1 cellular context compared by ENCODE assay signal in the genomic region with DNA sequence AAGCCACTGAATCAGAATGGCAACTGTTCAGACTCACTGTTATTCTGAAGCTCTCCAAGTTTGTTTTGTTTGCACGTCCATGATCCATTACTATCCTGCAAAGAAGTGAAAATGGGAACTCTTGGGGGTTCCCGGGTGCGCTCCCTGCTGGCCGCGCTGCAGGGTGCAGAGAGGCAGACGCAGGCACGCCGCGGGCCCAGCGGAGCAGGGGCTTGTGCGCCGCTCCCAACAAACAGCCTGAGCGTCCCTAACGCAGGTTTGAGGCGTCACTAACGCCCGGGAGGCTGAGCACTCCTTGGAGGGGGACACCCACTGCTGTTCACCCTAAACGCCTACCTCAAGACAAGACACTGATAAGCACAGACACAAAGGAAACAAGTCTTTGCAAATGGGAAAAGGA.
TF ChIP-seq lines count a peak whose summit lies in the region.

No MANE protein-coding gene starts in this region.

TF ChIP-seq in GM12878, 131 proteins besides CTCF, POLR2A, EP300 and RAD21:
- peak; percentile 17; the same call in 1 of the 2 replicates for TF ChIP-seq SPI1 (IDR thresholded peaks at IDR 0.05; ENCODE audit: borderline replicate concordance, insufficient read depth, low read depth, low read length)
- no peak for TF ChIP-seq HDAC6 (IDR thresholded peaks at IDR 0.05; ENCODE audit: unreplicated experiment)
- no peak for TF ChIP-seq JUND (IDR thresholded peaks at IDR 0.05; ENCODE audit: low read depth, low read length)
- peak; percentile 42; the same call in 1 of the 2 replicates for TF ChIP-seq SMC3 (IDR thresholded peaks at IDR 0.05; ENCODE audit: borderline replicate concordance, low read length)
- TF ChIP-seq STAT1 (conservative IDR thresholded peaks at IDR 0.05): no peak
TF ChIP-seq in GM12878: peak in this region for 2.
